15 cellular contexts compared by ENCODE assay signal in the genomic region with DNA sequence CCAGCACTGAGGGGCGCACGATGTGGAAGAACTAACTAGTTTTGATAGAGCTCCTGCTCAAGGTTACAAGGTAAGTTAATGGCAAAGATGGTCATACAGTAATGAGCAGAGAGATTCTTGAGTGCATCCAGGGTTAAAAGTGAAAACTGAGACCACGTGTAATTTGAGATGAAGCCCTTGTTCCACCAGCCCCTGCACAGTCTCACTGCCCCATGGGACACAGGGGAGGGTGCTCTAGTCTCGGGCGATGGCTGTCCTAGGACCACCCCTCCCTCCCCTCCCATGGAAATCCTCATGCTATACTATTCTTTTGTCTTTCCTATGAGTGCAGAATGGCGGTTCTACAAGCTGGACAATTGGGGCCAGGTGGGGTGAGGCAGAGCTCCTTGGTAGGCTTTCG. TPM values are rescaled to one million over a fixed set of nuclear protein-coding genes. Genes with fewer than 3 reads are reported as not detected.
DNase-seq lines count a peak whose midpoint lies in the region; ATAC-seq, FAIRE-seq and TF ChIP-seq lines count a peak whose summit lies in the region.
"Had no signal": no experiment of that assay in that cellular context is flagged by ENCODE, and none has a peak within 500 bp of the region (broad histone marks: within the 10 kb centered on the region; RNA-seq: fewer than 3 reads in every experiment).

No MANE protein-coding gene starts in this region.

- H4K20me1 ChIP-seq in Karpas-422 (ENCODE audit: insufficient read depth, low read depth, low read length), result no peaks in the 10 kb centered on the region
- peaks cover 12% of the 10 kb centered on the region for H4K20me1 ChIP-seq in astrocyte (ENCODE audit: insufficient read depth, low read length)

- H3K9me3 ChIP-seq in Karpas-422 (ENCODE audit: low read length), result no peaks in the 10 kb centered on the region
- no peaks in the 10 kb centered on the region for H3K9me3 ChIP-seq in astrocyte (ENCODE audit: insufficient read depth, low read depth, low read length)

- H3K27me3 ChIP-seq in Karpas-422 (ENCODE audit: low read length) (no peaks in the 10 kb centered on the region), astrocyte (ENCODE audit: insufficient read depth, low read length) (no peaks in the 10 kb centered on the region)

- H3K27ac Mint-ChIP-seq in astrocyte (ENCODE audit: unreplicated experiment) (peak overlapping the region; percentile 84), osteocyte (ENCODE audit: unreplicated experiment) (no peak overlapping the region)
- H3K27ac Mint-ChIP-seq: memory B cell had no signal

- H3K9me2 ChIP-seq in Karpas-422 (replicated peaks; ENCODE audit: insufficient read depth, low read length), result no peaks in the 10 kb centered on the region

- H3K27me3 Mint-ChIP-seq in astrocyte (ENCODE audit: low read depth, unreplicated experiment), result no peaks in the 10 kb centered on the region
- no peaks in the 10 kb centered on the region for H3K27me3 Mint-ChIP-seq in osteocyte (ENCODE audit: unreplicated experiment)
- H3K27me3 Mint-ChIP-seq: memory B cell had no signal

- peaks cover 4% of the 10 kb centered on the region for H3K4me1 Mint-ChIP-seq in astrocyte (ENCODE audit: low read depth, unreplicated experiment)
- peaks cover 45% of the 10 kb centered on the region for H3K4me1 Mint-ChIP-seq in osteocyte (ENCODE audit: unreplicated experiment)

- peaks cover 33% of the 10 kb centered on the region for H3K79me2 ChIP-seq in Karpas-422 (ENCODE audit: low read length)
- peaks cover 39% of the 10 kb centered on the region for H3K79me2 ChIP-seq in astrocyte (ENCODE audit: insufficient read depth, low read length)

- peaks cover 24% of the 10 kb centered on the region for H3K4me1 ChIP-seq in Karpas-422 (ENCODE audit: low read length)
- H3K4me1 ChIP-seq in astrocyte (ENCODE audit: insufficient read depth, low read length), result peaks cover 38% of the 10 kb centered on the region

- FAIRE-seq in astrocyte (lab: Jason Lieb, UNC), result no peak
- FAIRE-seq: RCC 7860 had no signal

- H3K9ac ChIP-seq in Karpas-422 (ENCODE audit: low read length) (0 out of 2 replicates have a peak overlapping the region, but pooled peaks have one; percentile 7), astrocyte (ENCODE audit: low read length) (no peak overlapping the region)

- ATAC-seq in GM21529 (IDR thresholded peaks at IDR 0.05; ENCODE audit: unreplicated experiment), result no peak

- H3K4me3 Mint-ChIP-seq in astrocyte (ENCODE audit: unreplicated experiment) (peak overlapping the region; percentile 83), osteocyte (ENCODE audit: unreplicated experiment) (peak overlapping the region; percentile 3)
- H3K4me3 Mint-ChIP-seq: memory B cell had no signal

- peak; percentile 33 for DNase-seq in NCI-H2171 treated with DMSO at 0.1 percent for 48 hours (lab: John Stamatoyannopoulos, UW)
- DNase-seq in NCI-H2171 (lab: John Stamatoyannopoulos, UW), result no peak
- no peak for DNase-seq in Karpas-422
- no peak for DNase-seq in astrocyte (ENCODE audit: low read depth)
- DNase-seq in osteocyte (ENCODE audit: extremely low spot score, unreplicated experiment), result no peak
- DNase-seq in NCI-H526 treated with DMSO at 0.1 percent for 48 hours (lab: John Stamatoyannopoulos, UW), result no peak
- DNase-seq in NCI-H82 treated with DMSO at 0.1 percent for 48 hours (lab: John Stamatoyannopoulos, UW; ENCODE audit: unreplicated experiment), result no peak
- DNase-seq: H7, hippocampal formation, T1000 had no signal

- H3K27ac ChIP-seq in Karpas-422 (ENCODE audit: low read length), result no peak overlapping the region
- no peak overlapping the region for H3K27ac ChIP-seq in astrocyte (ENCODE audit: low read depth, low read length)
- H3K27ac ChIP-seq: epithelial cell of prostate had no signal

- H3K9me3 Mint-ChIP-seq in astrocyte (ENCODE audit: unreplicated experiment) (no peaks in the 10 kb centered on the region), osteocyte (ENCODE audit: unreplicated experiment) (no peaks in the 10 kb centered on the region)
- H3K9me3 Mint-ChIP-seq: memory B cell had no signal

- TF ChIP-seq CTCF in astrocyte (IDR thresholded peaks at IDR 0.05; ENCODE audit: insufficient read depth, low read depth, low read length) (no peak), osteocyte (IDR thresholded peaks at IDR 0.05) (no peak)

- H3K4me3 ChIP-seq in Karpas-422 (ENCODE audit: low read length) (no peak overlapping the region), astrocyte (ENCODE audit: insufficient read depth, low read depth, low read length) (no peak overlapping the region)

- no peaks in the 10 kb centered on the region; the same call in 1 of the 2 replicates for H3K36me3 ChIP-seq in Karpas-422 (ENCODE audit: insufficient read depth, low read length)
- H3K36me3 ChIP-seq in astrocyte (ENCODE audit: insufficient read depth, low read length), result no peaks in the 10 kb centered on the region

- H3K36me3 Mint-ChIP-seq in astrocyte (ENCODE audit: low read depth, unreplicated experiment) (no peaks in the 10 kb centered on the region), osteocyte (ENCODE audit: unreplicated experiment) (peaks cover 6% of the 10 kb centered on the region)
- H3K36me3 Mint-ChIP-seq: memory B cell had no signal

- H3K4me2 ChIP-seq in Karpas-422 (ENCODE audit: low read depth, low read length, poor library complexity, severe bottlenecking) (peak overlapping the region; percentile 35), astrocyte (ENCODE audit: low read length) (peak overlapping the region; percentile 26)

- H2AFZ ChIP-seq in Karpas-422 (ENCODE audit: low read length) (no peak overlapping the region), astrocyte (ENCODE audit: low read depth, low read length) (no peak overlapping the region)

RNA-seq across cellular contexts. Expression of gene G6PD, which starts 1.8 kb away (rescaled TPM):
- total RNA-seq in Karpas-422 (2014; rRNA removed; shearing (Covaris generic); ENCODE audit: low replicate concordance), result 24.3 and 36.1 TPM in 2 replicates
- total RNA-seq in astrocyte (54.1 and 62.8 TPM in 2 replicates), osteocyte (103 and 108 TPM in 2 replicates)

RNA-seq across cellular contexts. Expression of gene IKBKG, which starts 2.5 kb away (rescaled TPM):
- 8.1 and 14.3 TPM in 2 replicates for total RNA-seq in Karpas-422 (2014; rRNA removed; shearing (Covaris generic); ENCODE audit: low replicate concordance)
- total RNA-seq in astrocyte (21.4 and 22.3 TPM in 2 replicates), osteocyte (23.6 and 25.0 TPM in 2 replicates)

RNA-seq across cellular contexts. Expression of gene FAM3A, which starts 28.9 kb away (rescaled TPM):
- 14.0 and 36.4 TPM in 2 replicates for total RNA-seq in Karpas-422 (2014; rRNA removed; shearing (Covaris generic); ENCODE audit: low replicate concordance)
- total RNA-seq in astrocyte (20.9 and 26.1 TPM in 2 replicates), osteocyte (38.2 and 40.4 TPM in 2 replicates)

RNA-seq across cellular contexts. Expression of gene CTAG1A, which starts 40.0 kb away (rescaled TPM):
- not detected in 2 replicates for total RNA-seq in Karpas-422 (2014; rRNA removed; shearing (Covaris generic); ENCODE audit: low replicate concordance)
- total RNA-seq in astrocyte, result not detected in 2 replicates
- total RNA-seq in osteocyte, result not detected in 2 replicates
- total RNA-seq: A172, H7 had no signal

RNA-seq across cellular contexts. Expression of gene SLC10A3, which starts 54.5 kb away (rescaled TPM):
- total RNA-seq in Karpas-422 (2014; rRNA removed; shearing (Covaris generic); ENCODE audit: low replicate concordance), result 30.5 and 32.1 TPM in 2 replicates
- total RNA-seq in astrocyte (24.4 and 27.3 TPM in 2 replicates), osteocyte (20.6 and 22.4 TPM in 2 replicates)
